ENCODE assay signal across 10 cellular contexts in genomic region chr1:211328084-211328694, GRCh38. TPM values are rescaled to one million over a fixed set of nuclear protein-coding genes. Genes with fewer than 3 reads are reported as not detected.
DNase-seq lines count a peak whose midpoint lies in the region; ATAC-seq and TF ChIP-seq lines count a peak whose summit lies in the region.
"Had no signal": no experiment of that assay in that cellular context is flagged by ENCODE, and none has a peak within 500 bp of the region (broad histone marks: within the 10 kb centered on the region; RNA-seq: fewer than 3 reads in every experiment).

No MANE protein-coding gene starts in this region.

- no peaks in the 10 kb centered on the region for H3K27me3 ChIP-seq in mammary epithelial cell (ENCODE audit: insufficient read depth, low read length)
- H3K27me3 ChIP-seq in mucosa of rectum (ENCODE audit: control insufficient read depth in 2 of 2, insufficient read depth in 2 of 2, low read length in 2 of 2) = no peaks in the 10 kb centered on the region
- H3K27me3 ChIP-seq in uterus = no peaks in the 10 kb centered on the region

- no peaks in the 10 kb centered on the region for H3K36me3 ChIP-seq in mammary epithelial cell (ENCODE audit: insufficient read depth, low read length)
- H3K36me3 ChIP-seq in mucosa of rectum (ENCODE audit: control insufficient read depth in 2 of 2, insufficient read depth in 2 of 2, low read length in 2 of 2) = peaks cover 0 to 3% of the 10 kb centered on the region in 2 donors
- no peaks in the 10 kb centered on the region for H3K36me3 ChIP-seq in uterus

- no peaks in the 10 kb centered on the region for H3K79me2 ChIP-seq in mammary epithelial cell (ENCODE audit: insufficient read depth, low read length)

- ATAC-seq in activated CD8-positive, alpha-beta T cell treated with anti-CD3 and anti-CD28 coated beads, Interleukin-2, amount 10 ng/mL, durations not matched to agents 7 days and 5 days = no peak
- no peak for ATAC-seq in HG02852 (IDR thresholded peaks at IDR 0.05; ENCODE audit: unreplicated experiment)

- no peaks in the 10 kb centered on the region for H3K36me3 Mint-ChIP-seq in MCF 10A (ENCODE audit: insufficient read depth, unreplicated experiment)
- H3K36me3 Mint-ChIP-seq in activated CD8-positive, alpha-beta T cell treated with anti-CD3 and anti-CD28 coated beads, Interleukin-2, amount 10 ng/mL, durations not matched to agents 7 days and 5 days (ENCODE audit: low read depth) = peaks cover 38% of the 10 kb centered on the region

- peak overlapping the region; percentile 84 for H3K4me3 Mint-ChIP-seq in MCF 10A (ENCODE audit: unreplicated experiment)
- peak overlapping the region; percentile 89 for H3K4me3 Mint-ChIP-seq in activated CD8-positive, alpha-beta T cell treated with anti-CD3 and anti-CD28 coated beads, Interleukin-2, amount 10 ng/mL, durations not matched to agents 7 days and 5 days

- H3K27me3 Mint-ChIP-seq in MCF 10A (ENCODE audit: insufficient read depth, unreplicated experiment) = no peaks in the 10 kb centered on the region
- no peaks in the 10 kb centered on the region for H3K27me3 Mint-ChIP-seq in activated CD8-positive, alpha-beta T cell treated with anti-CD3 and anti-CD28 coated beads, Interleukin-2, amount 10 ng/mL, durations not matched to agents 7 days and 5 days (ENCODE audit: low read depth)

- H3K9ac ChIP-seq in mammary epithelial cell (ENCODE audit: insufficient read depth, low read length) = no peak overlapping the region
- H3K9ac ChIP-seq in mucosa of rectum (ENCODE audit: low read depth in 1 of 2, low read length in 2 of 2) = peak overlapping the region; percentile 15 to 85

- POLR2A ChIA-PET in MCF 10A (lab: Yijun Ruan, JAX) = interaction anchor here (0.6 to 5.8 kb wide), 9 partner anchors 15 to 879 kb away, joined by 3 to 26 read pairs (median 4); no protein-coding TSS in a partner anchor
- POLR2A ChIA-PET in activated CD8-positive, alpha-beta T cell treated with anti-CD3 and anti-CD28 coated beads, Interleukin-2, amount 10 ng/mL, durations not matched to agents 7 days and 5 days (lab: Charles Lee) = interaction anchor here (0.6 to 2.7 kb wide), 10 partner anchors 7 to 205 kb away, joined by 3 to 14 read pairs (median 4); partner anchors contain the start of gene RCOR3

- TSS peak; percentile 32 for BruUV-seq in MCF 10A (replicated peaks; lab: Mats Ljungman, UMichigan)
- BruUV-seq in mammary epithelial cell (replicated peaks; lab: Mats Ljungman, UMichigan) = no TSS peak

- TF ChIP-seq CTCF in MCF 10A (IDR thresholded peaks at IDR 0.05; ENCODE audit: unreplicated experiment) = no peak
- TF ChIP-seq CTCF in mammary epithelial cell (conservative IDR thresholded peaks at IDR 0.05 in 1 of 2, IDR thresholded peaks at IDR 0.05 in 1 of 2; ENCODE audit: extremely low read depth in 1 of 2, insufficient read depth in 1 of 2, low read depth in 1 of 2, low read length in 2 of 2) = no peak
- TF ChIP-seq CTCF in uterus (IDR thresholded peaks at IDR 0.05) = no peak

- no peak for TF ChIP-seq POLR2A in uterus (IDR thresholded peaks at IDR 0.05)

- no peak overlapping the region for H3K27ac ChIP-seq in mammary epithelial cell (ENCODE audit: insufficient read depth, low read depth, low read length)
- H3K27ac ChIP-seq in mucosa of rectum (ENCODE audit: low read depth in 2 of 2, low read length in 2 of 2) = peak overlapping the region; percentile 80 to 84
- H3K27ac ChIP-seq in uterus = peak overlapping the region; percentile 87 to 88

- DNase-seq in MCF 10A (ENCODE audit: unreplicated experiment) (no peak), mammary epithelial cell (no peak), uterus (no peak), midbrain (lab: John Stamatoyannopoulos, UW) (no peak), NCI-H748 (lab: John Stamatoyannopoulos, UW; ENCODE audit: unreplicated experiment) (no peak)
- no peak for DNase-seq in activated CD8-positive, alpha-beta T cell treated with anti-CD3 and anti-CD28 coated beads, Interleukin-2, amount 10 ng/mL, durations not matched to agents 7 days and 5 days
- DNase-seq: EL, NCI-H1930 had no signal

- H2AFZ ChIP-seq in mammary epithelial cell (ENCODE audit: low read depth, low read length) = no peak overlapping the region

- H3K4me1 ChIP-seq in mammary epithelial cell (ENCODE audit: insufficient read depth, low read length) (peaks cover 16% of the 10 kb centered on the region), mucosa of rectum (ENCODE audit: control insufficient read depth in 2 of 2, insufficient read depth in 2 of 2, low read length in 2 of 2) (peaks cover 38 to 49% of the 10 kb centered on the region in 2 donors), uterus (peaks cover 0 to 8% of the 10 kb centered on the region in 2 donors)

- H3K9me3 Mint-ChIP-seq in MCF 10A (ENCODE audit: unreplicated experiment) = no peaks in the 10 kb centered on the region
- no peaks in the 10 kb centered on the region for H3K9me3 Mint-ChIP-seq in activated CD8-positive, alpha-beta T cell treated with anti-CD3 and anti-CD28 coated beads, Interleukin-2, amount 10 ng/mL, durations not matched to agents 7 days and 5 days (ENCODE audit: insufficient read depth)

- peaks cover 47% of the 10 kb centered on the region for H3K4me1 Mint-ChIP-seq in MCF 10A (ENCODE audit: insufficient read depth, unreplicated experiment)
- peaks cover 79% of the 10 kb centered on the region for H3K4me1 Mint-ChIP-seq in activated CD8-positive, alpha-beta T cell treated with anti-CD3 and anti-CD28 coated beads, Interleukin-2, amount 10 ng/mL, durations not matched to agents 7 days and 5 days (ENCODE audit: low read depth)

- WGBS in mammary epithelial cell (ENCODE audit: low coverage, missing lambda C conversion rate) = 84% methylated on average over 10 of the region's 11 CpGs

- intact Hi-C loops in MCF 10A (cut with micrococcal nuclease) = no loop called here
- intact Hi-C loops in mammary epithelial cell (cut with micrococcal nuclease) = no loop called here
- intact Hi-C loops in uterus (cut with DNase I; ENCODE audit: low total_unique reads) = no loop called here

- no peak overlapping the region for H3K4me2 ChIP-seq in mammary epithelial cell (ENCODE audit: insufficient read depth, low read depth, low read length)

- CTCF ChIA-PET in MCF 10A (lab: Yijun Ruan, JAX) = interaction anchor here (0.5 to 11.2 kb wide), 19 partner anchors 8 to 1038 kb away, joined by 3 to 308 read pairs (median 4); no protein-coding TSS in a partner anchor
- CTCF ChIA-PET in mammary epithelial cell (lab: Charles Lee; ENCODE audit: low non-redundant PET) = no interaction called here
- CTCF ChIA-PET in activated CD8-positive, alpha-beta T cell treated with anti-CD3 and anti-CD28 coated beads, Interleukin-2, amount 10 ng/mL, durations not matched to agents 7 days and 5 days (lab: Charles Lee) = interaction anchor here (0.7 to 5.2 kb wide), 11 partner anchors 9 to 190 kb away, joined by 3 to 40 read pairs (median 3); no protein-coding TSS in a partner anchor

- H3K4me3 ChIP-seq in mammary epithelial cell (replicated peaks in 1 of 3; ENCODE audit: insufficient read depth in 1 of 3, low read depth in 2 of 3, low read length in 3 of 3) = no peak overlapping the region
- peak overlapping the region; percentile 41 to 88 for H3K4me3 ChIP-seq in mucosa of rectum (ENCODE audit: low read length in 2 of 2)
- peak overlapping the region; percentile 51 to 89 for H3K4me3 ChIP-seq in uterus

- in situ Hi-C loops in mammary epithelial cell (cut with MboI; ENCODE audit: low sequenced_read_pairs in 2 of 2) = loop anchor here (10.0 to 25.0 kb wide), 3 partner anchors 147 to 334 kb away; no protein-coding TSS in a partner anchor

- H3K9me3 ChIP-seq in mammary epithelial cell (replicated peaks; ENCODE audit: insufficient read depth, low read length) = no peaks in the 10 kb centered on the region
- no peaks in the 10 kb centered on the region for H3K9me3 ChIP-seq in mucosa of rectum (ENCODE audit: control insufficient read depth in 2 of 2, low read length in 2 of 2)
- H3K9me3 ChIP-seq in uterus = no peaks in the 10 kb centered on the region

- dilution Hi-C loops in mammary epithelial cell (cut with HindIII; ENCODE audit: low sequenced_read_pairs) = loop anchor here (25.0 kb wide), 1 partner anchor 334 kb away; no protein-coding TSS in a partner anchor

- H4K20me1 ChIP-seq in mammary epithelial cell (ENCODE audit: insufficient read depth, low read length) = no peaks in the 10 kb centered on the region

- H3K27ac Mint-ChIP-seq in MCF 10A (ENCODE audit: low read depth, unreplicated experiment) = no peak overlapping the region
- peak overlapping the region; percentile 92 for H3K27ac Mint-ChIP-seq in activated CD8-positive, alpha-beta T cell treated with anti-CD3 and anti-CD28 coated beads, Interleukin-2, amount 10 ng/mL, durations not matched to agents 7 days and 5 days

RNA-seq across cellular contexts. Expression of gene TRAF5, which starts 1.6 kb away (rescaled TPM):
- total RNA-seq in MCF 10A (2022) (16.0 and 17.8 TPM in 2 replicates), mammary epithelial cell (1 to 10 TPM; 2.2 to 9.0 TPM), uterus (10 to 100 TPM; 17.1 to 98.6 (median 53.3) TPM)
- 1.7 TPM for polyA plus RNA-seq in mammary epithelial cell
- polyA minus RNA-seq in mammary epithelial cell = 2.5 TPM
- total RNA-seq in activated CD8-positive, alpha-beta T cell treated with anti-CD3 and anti-CD28 coated beads, Interleukin-2, amount 10 ng/mL, durations not matched to agents 7 days and 5 days = 10 to 100 TPM; 61.1 to 64.4 TPM

Comparison
In these comparisons a context has a peak if more than half of its experiments do, and no peak if none do; other contexts are left out.
1. H3K4me3 ChIP-seq: peak in mucosa of rectum (2 of 2) and uterus (2 of 2); none in mammary epithelial cell (0 of 3).